ENCODE assay signal across 8 cellular contexts in genomic region chr13:94595006-94595942, GRCh38. TPM values are rescaled to one million over a fixed set of nuclear protein-coding genes. Genes with fewer than 3 reads are reported as not detected.
DNase-seq lines count a peak whose midpoint lies in the region; ATAC-seq lines count a peak whose summit lies in the region.

No MANE protein-coding gene starts in this region.

- DNase-seq in activated gamma-delta T cell treated with Interleukin-2 at 50 U/mL for 16 hours, result peak; percentile 15
- DNase-seq in activated gamma-delta T cell (lab: John Stamatoyannopoulos, UW), result no peak
- peak; percentile 66 for DNase-seq in NOMO-1 treated with DMSO at 0.1 percent for 48 hours (lab: John Stamatoyannopoulos, UW; ENCODE audit: unreplicated experiment)
- peak; percentile 33 for DNase-seq in activated naive CD4-positive, alpha-beta T cell treated with anti-CD3 and anti-CD28 coated beads, Interleukin-2, amount 50 U/mL, for 16 hours
- DNase-seq in left cardiac atrium, result no peak
- DNase-seq in sciatic nerve (ENCODE audit: low spot score), result no peak
- no peak for DNase-seq in COR-L47 (lab: John Stamatoyannopoulos, UW)

- intact Hi-C loops in left cardiac atrium (cut with DNase I), result no loop called here
- intact Hi-C loops in sciatic nerve (cut with DNase I), result loop anchor here (5.0 kb wide), 1 partner anchor 48 kb away; no protein-coding TSS in a partner anchor

- ATAC-seq in HG02840 (IDR thresholded peaks at IDR 0.05; ENCODE audit: low FRiP score, unreplicated experiment), result peak; percentile 47
- ATAC-seq in left cardiac atrium, result peak; percentile 70 to 76
- peak; percentile 63 for ATAC-seq in sciatic nerve

RNA-seq across cellular contexts. Expression of gene TGDS, which starts 0.7 kb away (rescaled TPM):
- 1 to 10 TPM; 4.8 to 6.0 TPM for total RNA-seq in left cardiac atrium
- 14.0 TPM for total RNA-seq in sciatic nerve

RNA-seq across cellular contexts. Expression of gene GPR180, which starts 6.4 kb away (rescaled TPM):
- total RNA-seq in left cardiac atrium (1 to 10 TPM; 4.9 TPM), sciatic nerve (5.8 TPM)

Comparison
In these comparisons a context has a peak if more than half of its experiments do, and no peak if none do; other contexts are left out.
1. DNase-seq: peak in activated gamma-delta T cell treated with Interleukin-2 at 50 U/mL for 16 hours (single experiment), NOMO-1 treated with DMSO at 0.1 percent for 48 hours (single experiment) and activated naive CD4-positive, alpha-beta T cell treated with anti-CD3 and anti-CD28 coated beads, Interleukin-2, amount 50 U/mL, for 16 hours (single experiment); none in activated gamma-delta T cell (single experiment), left cardiac atrium (single experiment), sciatic nerve (single experiment) and COR-L47 (single experiment).
2. Peak in every context shown above with its lines, with median percentiles within 50 percentile points of each other: ATAC-seq.